Comparison of ENCODE assay signal across 8 cellular contexts in genomic region chr10:101095550-101096213, GRCh38. TPM values are rescaled to one million over a fixed set of nuclear protein-coding genes. Genes with fewer than 3 reads are reported as not detected.
DNase-seq lines count a peak whose midpoint lies in the region; ATAC-seq, FAIRE-seq and TF ChIP-seq lines count a peak whose summit lies in the region.

No MANE protein-coding gene starts in this region.

- H3K27me3 Mint-ChIP-seq in activated T-helper 1 cell treated with anti-CD3 and anti-CD28 coated beads, Interleukin-12 subunit alpha, Interleukin-12 subunit beta, Interleukin-2, Interleukin-4 antibody, amounts not matched to agents 30 ng/mL and 10 ng/mL and 1 ng/mL, durations not matched to agents 14 hours and 24 hours and 36 hours (ENCODE audit: insufficient read depth), result peaks cover 22% of the 10 kb centered on the region

- in situ Hi-C loops in transverse colon (cut with MboI; ENCODE audit: low pct_ligation_motif_present in 1 of 4, low pct_unique_long_range_greater_than_20kb in 1 of 4, low sequenced_read_pairs in 3 of 4), result loop anchor here (5.0 to 10.0 kb wide), 2 partner anchors 47 to 49 kb away; no protein-coding TSS in a partner anchor

- 23 to 29% (median 24%) methylated on average over 7 of the region's 7 CpGs for WGBS in ovary, 3 donors
- 20% methylated on average over 6 of the region's 7 CpGs; no CpG with 5 or more reads in 1 of the 2 donors for WGBS in transverse colon (ENCODE audit: low coverage in 1 of 2), 2 donors

- H3K4me1 ChIP-seq in ovary (ENCODE audit: insufficient read depth) (no peaks in the 10 kb centered on the region), transverse colon (no peaks in the 10 kb centered on the region)

- no peaks in the 10 kb centered on the region for H3K9me3 ChIP-seq in ovary
- H3K9me3 ChIP-seq in transverse colon, result no peaks in the 10 kb centered on the region

- H3K4me1 Mint-ChIP-seq in activated T-helper 1 cell treated with anti-CD3 and anti-CD28 coated beads, Interleukin-12 subunit alpha, Interleukin-12 subunit beta, Interleukin-2, Interleukin-4 antibody, amounts not matched to agents 30 ng/mL and 10 ng/mL and 1 ng/mL, durations not matched to agents 14 hours and 24 hours and 36 hours (ENCODE audit: low read depth), result peaks cover 6% of the 10 kb centered on the region

- no peaks in the 10 kb centered on the region for H3K27me3 ChIP-seq in ovary
- peaks cover 85% of the 10 kb centered on the region for H3K27me3 ChIP-seq in transverse colon

- no peaks in the 10 kb centered on the region for H3K9me3 Mint-ChIP-seq in activated T-helper 1 cell treated with anti-CD3 and anti-CD28 coated beads, Interleukin-12 subunit alpha, Interleukin-12 subunit beta, Interleukin-2, Interleukin-4 antibody, amounts not matched to agents 30 ng/mL and 10 ng/mL and 1 ng/mL, durations not matched to agents 14 hours and 24 hours and 36 hours

- H3K4me3 ChIP-seq in AG10803 (ENCODE audit: low read length), result no peak overlapping the region
- H3K4me3 ChIP-seq in foreskin fibroblast (ENCODE audit: low read depth in 1 of 2, low read length in 2 of 2), result no peak overlapping the region
- H3K4me3 ChIP-seq in ovary, result no peak overlapping the region
- H3K4me3 ChIP-seq in transverse colon, result no peak overlapping the region

- H3K36me3 ChIP-seq in ovary, result no peaks in the 10 kb centered on the region
- no peaks in the 10 kb centered on the region for H3K36me3 ChIP-seq in transverse colon

- H3K4me3 Mint-ChIP-seq in activated T-helper 1 cell treated with anti-CD3 and anti-CD28 coated beads, Interleukin-12 subunit alpha, Interleukin-12 subunit beta, Interleukin-2, Interleukin-4 antibody, amounts not matched to agents 30 ng/mL and 10 ng/mL and 1 ng/mL, durations not matched to agents 14 hours and 24 hours and 36 hours, result no peak overlapping the region

- TF ChIP-seq POLR2A in ovary (IDR thresholded peaks at IDR 0.05) (no peak), transverse colon (IDR thresholded peaks at IDR 0.05) (no peak)

- TF ChIP-seq EP300 in ovary (IDR thresholded peaks at IDR 0.05), result no peak
- no peak for TF ChIP-seq EP300 in transverse colon (IDR thresholded peaks at IDR 0.05; ENCODE audit: low read depth)

- DNase-seq in AG10803 (ENCODE audit: low read depth) (peak; percentile 49), HTR-8/SVneo (ENCODE audit: insufficient read length, low spot score) (peak; percentile 87), RKO (ENCODE audit: low spot score) (peak; percentile 68), foreskin fibroblast (peak; percentile 26 to 74), ovary (peak in 3 of 5 donors; percentile 14 to 57 (median 40)), transverse colon (peak; percentile 82)
- peak; percentile 69 for DNase-seq in activated T-helper 1 cell treated with anti-CD3 and anti-CD28 coated beads, Interleukin-12 subunit alpha, Interleukin-12 subunit beta, Interleukin-2, Interleukin-4 antibody, amounts not matched to agents 30 ng/mL and 10 ng/mL and 1 ng/mL, durations not matched to agents 14 hours and 24 hours and 36 hours (ENCODE audit: low spot score)

- H3K27ac Mint-ChIP-seq in activated T-helper 1 cell treated with anti-CD3 and anti-CD28 coated beads, Interleukin-12 subunit alpha, Interleukin-12 subunit beta, Interleukin-2, Interleukin-4 antibody, amounts not matched to agents 30 ng/mL and 10 ng/mL and 1 ng/mL, durations not matched to agents 14 hours and 24 hours and 36 hours, result no peak overlapping the region

- ATAC-seq in GM18909 (IDR thresholded peaks at IDR 0.05; ENCODE audit: poor library complexity, unreplicated experiment), result peak; percentile 65

- FAIRE-seq in HTR-8/SVneo (lab: Jason Lieb, UNC), result peak; percentile 96

- no peaks in the 10 kb centered on the region for H3K36me3 Mint-ChIP-seq in activated T-helper 1 cell treated with anti-CD3 and anti-CD28 coated beads, Interleukin-12 subunit alpha, Interleukin-12 subunit beta, Interleukin-2, Interleukin-4 antibody, amounts not matched to agents 30 ng/mL and 10 ng/mL and 1 ng/mL, durations not matched to agents 14 hours and 24 hours and 36 hours (ENCODE audit: low read depth)

- TF ChIP-seq CTCF in AG10803 (conservative IDR thresholded peaks at IDR 0.05; ENCODE audit: low read length) (peak; percentile 87), foreskin fibroblast (IDR thresholded peaks at IDR 0.05; ENCODE audit: low read depth, low read length) (peak; percentile 90), ovary (IDR thresholded peaks at IDR 0.05) (no peak), transverse colon (IDR thresholded peaks at IDR 0.05) (peak; percentile 67 to 93 (median 85))

- intact Hi-C loops in activated T-helper 1 cell treated with anti-CD3 and anti-CD28 coated beads, Interleukin-12 subunit alpha, Interleukin-12 subunit beta, Interleukin-2, Interleukin-4 antibody, amounts not matched to agents 30 ng/mL and 10 ng/mL and 1 ng/mL, durations not matched to agents 14 hours and 24 hours and 36 hours (cut with micrococcal nuclease), result loop anchor here (1.0 to 2.0 kb wide), 2 partner anchors 35 to 47 kb away; partner anchors contain the start of gene KAZALD1
- intact Hi-C loops in ovary (cut with DNase I), result no loop called here
- intact Hi-C loops in transverse colon (cut with DNase I; ENCODE audit: low total_unique reads), result loop anchor here (2.0 kb wide), 1 partner anchor 47 kb away; no protein-coding TSS in a partner anchor

- H3K27ac ChIP-seq in ovary (no peak overlapping the region), transverse colon (no peak overlapping the region)

RNA-seq across cellular contexts. Expression of gene KAZALD1, which starts 33.9 kb away (rescaled TPM):
- total RNA-seq in activated T-helper 1 cell treated with anti-CD3 and anti-CD28 coated beads, Interleukin-12 subunit alpha, Interleukin-12 subunit beta, Interleukin-2, Interleukin-4 antibody, amounts not matched to agents 30 ng/mL and 10 ng/mL and 1 ng/mL, durations not matched to agents 14 hours and 24 hours and 36 hours, result 0.57 and 0.73 TPM in 2 replicates
- total RNA-seq in ovary (1 to 10 TPM in 2 of 7 donors, under 1 TPM in 3, not detected in 2; 0.57 to 1.4 (median 0.94) TPM), transverse colon (10 to 100 TPM in 2 of 4 donors, 1 to 10 TPM in 2; 3.8 to 18.8 (median 10.0) TPM)
- polyA plus RNA-seq in ovary, result 1 to 10 TPM in 1 of 2 donors, under 1 TPM in 1; 0.46 to 1.9 TPM

RNA-seq across cellular contexts. Expression of gene TLX1, which starts 35.4 kb away (rescaled TPM):
- total RNA-seq in activated T-helper 1 cell treated with anti-CD3 and anti-CD28 coated beads, Interleukin-12 subunit alpha, Interleukin-12 subunit beta, Interleukin-2, Interleukin-4 antibody, amounts not matched to agents 30 ng/mL and 10 ng/mL and 1 ng/mL, durations not matched to agents 14 hours and 24 hours and 36 hours, result not detected in 2 replicates
- not detected for total RNA-seq in ovary
- not detected for polyA plus RNA-seq in ovary
- under 1 TPM in 2 of 4 donors, not detected in 2; 0.14 to 0.60 TPM for total RNA-seq in transverse colon

Comparison
In these comparisons a context has a peak if more than half of its experiments do, and no peak if none do; other contexts are left out.
1. CTCF ChIP-seq: peak in AG10803 (single experiment), foreskin fibroblast (single experiment) and transverse colon (5 of 5); none in ovary (0 of 3).
2. intact Hi-C loops: an anchor here in activated T-helper 1 cell treated with anti-CD3 and anti-CD28 coated beads, Interleukin-12 subunit alpha, Interleukin-12 subunit beta, Interleukin-2, Interleukin-4 antibody, amounts not matched to agents 30 ng/mL and 10 ng/mL and 1 ng/mL, durations not matched to agents 14 hours and 24 hours and 36 hours (1.0 to 2.0 kb wide) and transverse colon (2.0 kb wide); none called in ovary.
3. Peak in every context shown above with its lines, with median percentiles within 50 percentile points of each other: DNase-seq.